In genomic region chr15:34038404-34039179, GRCh38 we compare ENCODE assay signal across 1 cellular context.
TF ChIP-seq lines count a peak whose summit lies in the region.

No MANE protein-coding gene starts in this region.

TF ChIP-seq in HepG2, 621 proteins besides CTCF, POLR2A, EP300 and RAD21 (continued from another document and continues in another):
- TF ChIP-seq PRDM10 (CRISPR knock-in tag; IDR thresholded peaks at IDR 0.05; ENCODE audit: low read depth) (no peak), ARID3A (IDR thresholded peaks at IDR 0.05; ENCODE audit: low read depth, low read length) (no peak), BRF2 (CRISPR knock-in tag; IDR thresholded peaks at IDR 0.05) (0 out of 2 replicates have a peak, but pooled peaks have one; percentile 40), ZBTB8A (CRISPR knock-in tag; IDR thresholded peaks at IDR 0.05; ENCODE audit: borderline replicate concordance, low read depth) (no peak), ZNF616 (CRISPR knock-in tag; IDR thresholded peaks at IDR 0.05; ENCODE audit: low read depth) (0 out of 2 replicates have a peak, but pooled peaks have one; percentile 36), SP1 (IDR thresholded peaks at IDR 0.05) (no peak), SP1 (CRISPR knock-in tag; IDR thresholded peaks at IDR 0.05) (no peak), FOXJ3 (CRISPR knock-in tag; IDR thresholded peaks at IDR 0.05; ENCODE audit: borderline replicate concordance) (no peak), FOXP1 (IDR thresholded peaks at IDR 0.05) (no peak), FOXP1 (CRISPR knock-in tag; IDR thresholded peaks at IDR 0.05) (no peak), ETV5 (CRISPR knock-in tag; IDR thresholded peaks at IDR 0.05; ENCODE audit: borderline replicate concordance) (0 out of 2 replicates have a peak, but pooled peaks have one; percentile 16), HNF4A (CRISPR knock-in tag; IDR thresholded peaks at IDR 0.05) (peak; percentile 63), BORCS8-MEF2B (CRISPR knock-in tag; IDR thresholded peaks at IDR 0.05) (peak; percentile 76), ZNF263 (CRISPR knock-in tag; IDR thresholded peaks at IDR 0.05) (no peak), ZNF331 (CRISPR knock-in tag; IDR thresholded peaks at IDR 0.05) (no peak), JUNB (CRISPR knock-in tag; IDR thresholded peaks at IDR 0.05; ENCODE audit: borderline replicate concordance) (no peak), AKNA (CRISPR knock-in tag; IDR thresholded peaks at IDR 0.05; ENCODE audit: borderline replicate concordance) (no peak), JARID2 (CRISPR knock-in tag; IDR thresholded peaks at IDR 0.05; ENCODE audit: insufficient replicate concordance) (no peak), SAP130 (CRISPR knock-in tag; IDR thresholded peaks at IDR 0.05; ENCODE audit: low read depth) (peak; percentile 49), ZNF563 (CRISPR knock-in tag; IDR thresholded peaks at IDR 0.05) (peak; percentile 74), ZNF343 (CRISPR knock-in tag; IDR thresholded peaks at IDR 0.05) (no peak), NR3C1 (CRISPR knock-in tag; IDR thresholded peaks at IDR 0.05) (no peak), PRDM4 (CRISPR knock-in tag; IDR thresholded peaks at IDR 0.05; ENCODE audit: borderline replicate concordance) (no peak), NONO (IDR thresholded peaks at IDR 0.05) (no peak), NONO (CRISPR knock-in tag; conservative IDR thresholded peaks at IDR 0.05) (no peak), IRF1 (CRISPR knock-in tag; IDR thresholded peaks at IDR 0.05; ENCODE audit: low read depth) (no peak), TAF1 (CRISPR knock-in tag; IDR thresholded peaks at IDR 0.05) (peak; percentile 71), PHF20 (CRISPR knock-in tag; IDR thresholded peaks at IDR 0.05) (peak; percentile 29; the same call in 1 of the 2 replicates), E2F2 (CRISPR knock-in tag; IDR thresholded peaks at IDR 0.05; ENCODE audit: borderline replicate concordance) (no peak), ZNF839 (CRISPR knock-in tag; IDR thresholded peaks at IDR 0.05; ENCODE audit: borderline replicate concordance) (no peak), PHF5A (CRISPR knock-in tag; IDR thresholded peaks at IDR 0.05; ENCODE audit: low read depth, unreplicated experiment) (no peak), DNMT3B (CRISPR knock-in tag; conservative IDR thresholded peaks at IDR 0.05) (no peak), ZNF280D (CRISPR knock-in tag; IDR thresholded peaks at IDR 0.05) (no peak), ZNF451 (CRISPR knock-in tag; IDR thresholded peaks at IDR 0.05) (peak; percentile 78), MYPOP (CRISPR knock-in tag; IDR thresholded peaks at IDR 0.05) (no peak), SMARCE1 (IDR thresholded peaks at IDR 0.05; ENCODE audit: borderline replicate concordance) (no peak), TCF12 (IDR thresholded peaks at IDR 0.05) (no peak), TCF12 (CRISPR knock-in tag; IDR thresholded peaks at IDR 0.05) (no peak), ZNF598 (CRISPR knock-in tag; IDR thresholded peaks at IDR 0.05; ENCODE audit: borderline replicate concordance) (no peak), MYC (CRISPR knock-in tag; IDR thresholded peaks at IDR 0.05; ENCODE audit: borderline replicate concordance) (peak; percentile 93)
